In genomic region chr12:132239392-132239791, GRCh38 we compare ENCODE assay signal across 21 cellular contexts.
"Had no signal": no experiment of that assay in that cellular context is flagged by ENCODE, and none has a peak within 500 bp of the region (broad histone marks: within the 10 kb centered on the region; RNA-seq: fewer than 3 reads in every experiment).

No MANE protein-coding gene starts in this region.

- ATAC-seq: heart left ventricle; left colon; left ventricle myocardium superior; naive thymus-derived CD4-positive, alpha-beta T cell; psoas muscle; sciatic nerve had no signal

- H3K4me3 ChIP-seq: heart left ventricle, lung, psoas muscle, skin epidermis, stomach, thoracic aorta, transverse colon had no signal

- H3K27ac ChIP-seq: heart left ventricle, neutrophil, psoas muscle, skin epidermis, stomach, thoracic aorta, transverse colon had no signal

- DNase-seq: cortex of kidney; foreskin melanocyte; hippocampal formation; left colon; left ventricle myocardium superior; naive thymus-derived CD4-positive, alpha-beta T cell; nephron progenitor cell; psoas muscle; retina; stimulated activated CD4-positive, alpha-beta T cell treated with anti-CD3 and anti-CD28 coated beads, Interleukin-2, amount 100 ng/mL, for 24 hours; stimulated activated CD4-positive, alpha-beta T cell treated with anti-CD3 and anti-CD28 coated beads, Interleukin-4, amount 100 ng/mL, for 4 hours; stimulated activated naive CD4-positive, alpha-beta T cell; stomach; substantia nigra; transverse colon had no signal

- H3K36me3 ChIP-seq: heart left ventricle, neutrophil, stomach, thoracic aorta, transverse colon had no signal

- H3K4me3 Mint-ChIP-seq: naive thymus-derived CD4-positive, alpha-beta T cell; nephron progenitor cell had no signal

- H3K4me1 ChIP-seq: heart left ventricle, psoas muscle had no signal

- H3K36me3 Mint-ChIP-seq: naive thymus-derived CD4-positive, alpha-beta T cell had no signal

- H3K9me3 ChIP-seq: heart left ventricle, neutrophil, psoas muscle, stomach, thoracic aorta, transverse colon had no signal

- H3K27me3 ChIP-seq: neutrophil, transverse colon had no signal

- H3K27ac Mint-ChIP-seq: nephron progenitor cell had no signal
